In the genomic region with DNA sequence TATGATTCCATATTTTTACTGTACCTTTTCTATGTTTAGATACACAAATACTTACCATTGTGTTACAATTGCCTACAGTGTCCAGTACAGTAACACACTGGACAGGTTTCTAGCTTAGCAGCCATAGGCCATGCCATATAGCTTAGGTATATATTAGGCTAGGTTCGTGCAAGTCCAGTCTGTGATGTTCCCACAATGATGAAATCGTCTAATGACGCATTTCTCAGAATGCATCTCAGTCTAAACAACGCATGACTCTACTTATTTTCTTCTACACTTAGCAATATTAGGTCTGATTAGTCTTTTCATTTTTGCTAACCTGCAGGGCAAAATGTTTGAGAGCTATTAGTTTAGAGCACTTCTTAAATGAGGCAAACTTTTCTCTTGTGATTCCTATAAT, we compare ENCODE assay signal across 23 cellular contexts. TPM values are rescaled to one million over a fixed set of nuclear protein-coding genes. Genes with fewer than 3 reads are reported as not detected.
"Had no signal": no experiment of that assay in that cellular context is flagged by ENCODE, and none has a peak within 500 bp of the region (broad histone marks: within the 10 kb centered on the region; RNA-seq: fewer than 3 reads in every experiment).

No MANE protein-coding gene starts in this region.

- H3K27me3 ChIP-seq: heart right ventricle, right lobe of liver, suprapubic skin, upper lobe of left lung had no signal

- H3K9me3 Mint-ChIP-seq: immature natural killer cell had no signal

- H3K9ac ChIP-seq: parathyroid adenoma had no signal

- H3K9me3 ChIP-seq: heart right ventricle, right lobe of liver, suprapubic skin, upper lobe of left lung had no signal

- H3K27ac Mint-ChIP-seq: activated CD4-positive, alpha-beta T cell treated with anti-CD3 and anti-CD28 coated beads, Interleukin-2, amount 10 ng/mL, durations not matched to agents 7 days and 5 days; activated CD8-positive, alpha-beta T cell treated with anti-CD3 and anti-CD28 coated beads, Interleukin-2, amount 10 ng/mL, durations not matched to agents 7 days and 5 days; activated naive CD4-positive, alpha-beta T cell treated with anti-CD3 and anti-CD28 coated beads for 36 hours; activated naive CD8-positive, alpha-beta T cell treated with anti-CD3 and anti-CD28 coated beads, Interleukin-2, amount 50 U/mL, for 24 hours; immature natural killer cell; naive thymus-derived CD8-positive, alpha-beta T cell had no signal

- H3K27me3 Mint-ChIP-seq: activated naive CD8-positive, alpha-beta T cell treated with anti-CD3 and anti-CD28 coated beads, Interleukin-2, amount 50 U/mL, for 24 hours; naive thymus-derived CD8-positive, alpha-beta T cell; stimulated activated naive CD8-positive, alpha-beta T cell treated with anti-CD3 and anti-CD28 coated beads, Interleukin-15, amount 100 ng/mL, for 72 hours had no signal

- H3K4me2 ChIP-seq: smooth muscle cell had no signal

- H3K4me3 Mint-ChIP-seq: activated CD4-positive, alpha-beta T cell treated with anti-CD3 and anti-CD28 coated beads, Interleukin-2, amount 10 ng/mL, durations not matched to agents 7 days and 5 days; activated CD8-positive, alpha-beta T cell treated with anti-CD3 and anti-CD28 coated beads, Interleukin-2, amount 10 ng/mL, durations not matched to agents 7 days and 5 days; activated naive CD4-positive, alpha-beta T cell treated with anti-CD3 and anti-CD28 coated beads for 36 hours; activated naive CD8-positive, alpha-beta T cell treated with anti-CD3 and anti-CD28 coated beads, Interleukin-2, amount 50 U/mL, for 24 hours; activated T-cell treated with anti-CD3 and anti-CD28 coated beads, Interleukin-2, amount 50 U/mL, for 4 hours; immature natural killer cell; naive thymus-derived CD8-positive, alpha-beta T cell; stimulated activated naive CD8-positive, alpha-beta T cell treated with anti-CD3 and anti-CD28 coated beads, Interleukin-15, amount 100 ng/mL, for 72 hours had no signal

- FAIRE-seq: colon, endometrium had no signal

- H3K4me1 ChIP-seq: parathyroid adenoma, right lobe of liver, suprapubic skin had no signal

- H3K27ac ChIP-seq: heart right ventricle, parathyroid adenoma, right lobe of liver, suprapubic skin, upper lobe of left lung had no signal

- ATAC-seq: activated CD8-positive, alpha-beta T cell treated with anti-CD3 and anti-CD28 coated beads, Interleukin-2, amount 10 ng/mL, durations not matched to agents 7 days and 5 days; activated naive CD8-positive, alpha-beta T cell treated with anti-CD3 and anti-CD28 coated beads, Interleukin-2, amount 50 U/mL, for 24 hours; activated T-cell treated with anti-CD3 and anti-CD28 coated beads, Interleukin-2, amount 50 U/mL, for 4 hours; heart right ventricle; naive thymus-derived CD8-positive, alpha-beta T cell; right lobe of liver; stimulated activated naive CD8-positive, alpha-beta T cell treated with anti-CD3 and anti-CD28 coated beads, Interleukin-15, amount 100 ng/mL, for 72 hours had no signal

- H3K36me3 ChIP-seq: heart right ventricle, right lobe of liver, suprapubic skin, upper lobe of left lung had no signal

- H2AFZ ChIP-seq: parathyroid adenoma had no signal

- H3K4me3 ChIP-seq: heart right ventricle, right lobe of liver, smooth muscle cell, suprapubic skin, upper lobe of left lung had no signal

- DNase-seq: activated CD4-positive, alpha-beta T cell treated with anti-CD3 and anti-CD28 coated beads, Interleukin-2, amount 10 ng/mL, durations not matched to agents 7 days and 5 days; activated CD8-positive, alpha-beta T cell treated with anti-CD3 and anti-CD28 coated beads, Interleukin-2, amount 10 ng/mL, durations not matched to agents 7 days and 5 days; activated naive CD4-positive, alpha-beta T cell treated with anti-CD3 and anti-CD28 coated beads for 36 hours; activated naive CD8-positive, alpha-beta T cell treated with anti-CD3 and anti-CD28 coated beads, Interleukin-2, amount 50 U/mL, for 24 hours; activated T-cell treated with anti-CD3 and anti-CD28 coated beads, Interleukin-2, amount 50 U/mL, for 4 hours; caudate nucleus; heart right ventricle; immature natural killer cell; naive thymus-derived CD8-positive, alpha-beta T cell; right lobe of liver; stimulated activated CD4-positive, alpha-beta T cell treated with anti-CD3 and anti-CD28 coated beads, Interleukin-4, amount 100 ng/mL, for 1 hour; stimulated activated naive CD8-positive, alpha-beta T cell treated with anti-CD3 and anti-CD28 coated beads, Interleukin-15, amount 100 ng/mL, for 72 hours; T-helper 1 cell; T1000; upper lobe of left lung had no signal

- H3K36me3 Mint-ChIP-seq: immature natural killer cell had no signal

- H3K79me2 ChIP-seq: parathyroid adenoma had no signal

RNA-seq across cellular contexts. Expression of a gene that starts 22.7 kb away (rescaled TPM):
- total RNA-seq: activated CD4-positive, alpha-beta T cell treated with anti-CD3 and anti-CD28 coated beads, Interleukin-2, amount 10 ng/mL, durations not matched to agents 7 days and 5 days; activated CD8-positive, alpha-beta T cell treated with anti-CD3 and anti-CD28 coated beads, Interleukin-2, amount 10 ng/mL, durations not matched to agents 7 days and 5 days; activated naive CD4-positive, alpha-beta T cell treated with anti-CD3 and anti-CD28 coated beads for 36 hours; activated T-cell treated with anti-CD3 and anti-CD28 coated beads, Interleukin-2, amount 50 U/mL, for 4 hours; heart right ventricle; lower leg skin; mesenteric fat pad; naive thymus-derived CD8-positive, alpha-beta T cell; right lobe of liver; suprapubic skin; upper lobe of left lung had no signal
- polyA plus RNA-seq: esophagus; heart right ventricle; immature natural killer cell; naive thymus-derived CD8-positive, alpha-beta T cell had no signal

RNA-seq across cellular contexts. Expression of a gene that starts 26.0 kb away (rescaled TPM):
- total RNA-seq: activated CD4-positive, alpha-beta T cell treated with anti-CD3 and anti-CD28 coated beads, Interleukin-2, amount 10 ng/mL, durations not matched to agents 7 days and 5 days; activated CD8-positive, alpha-beta T cell treated with anti-CD3 and anti-CD28 coated beads, Interleukin-2, amount 10 ng/mL, durations not matched to agents 7 days and 5 days; activated naive CD4-positive, alpha-beta T cell treated with anti-CD3 and anti-CD28 coated beads for 36 hours; activated T-cell treated with anti-CD3 and anti-CD28 coated beads, Interleukin-2, amount 50 U/mL, for 4 hours; naive thymus-derived CD8-positive, alpha-beta T cell; smooth muscle cell had no signal
- polyA plus RNA-seq: immature natural killer cell; naive thymus-derived CD8-positive, alpha-beta T cell had no signal

RNA-seq across cellular contexts. Expression of a gene that starts 29.3 kb away (rescaled TPM):
- total RNA-seq: activated CD4-positive, alpha-beta T cell treated with anti-CD3 and anti-CD28 coated beads, Interleukin-2, amount 10 ng/mL, durations not matched to agents 7 days and 5 days; activated CD8-positive, alpha-beta T cell treated with anti-CD3 and anti-CD28 coated beads, Interleukin-2, amount 10 ng/mL, durations not matched to agents 7 days and 5 days; activated naive CD4-positive, alpha-beta T cell treated with anti-CD3 and anti-CD28 coated beads for 36 hours; activated T-cell treated with anti-CD3 and anti-CD28 coated beads, Interleukin-2, amount 50 U/mL, for 4 hours; naive thymus-derived CD8-positive, alpha-beta T cell; smooth muscle cell had no signal
- polyA plus RNA-seq: immature natural killer cell; naive thymus-derived CD8-positive, alpha-beta T cell had no signal
